Comparison of ENCODE assay signal across 9 cellular contexts in genomic region chr1:226310123-226310540, GRCh38. TPM values are rescaled to one million over a fixed set of nuclear protein-coding genes. Genes with fewer than 3 reads are reported as not detected.
A peak's percentile ranks its signal among the peaks of the same experiment; 100 is the strongest.
DNase-seq lines count a peak whose midpoint lies in the region; ATAC-seq and TF ChIP-seq lines count a peak whose summit lies in the region.
"Had no signal": no experiment of that assay in that cellular context is flagged by ENCODE, and none has a peak within 500 bp of the region (broad histone marks: within the 10 kb centered on the region; RNA-seq: fewer than 3 reads in every experiment).

No MANE protein-coding gene starts in this region.

- H3K9me3 Mint-ChIP-seq in activated CD8-positive, alpha-beta memory T cell treated with anti-CD3 and anti-CD28 coated beads, Interleukin-2, amount 10 ng/mL, durations not matched to agents 7 days and 5 days (ENCODE audit: low read depth): no peaks in the 10 kb centered on the region
- H3K9me3 Mint-ChIP-seq in glutamatergic neuron (ENCODE audit: unreplicated experiment): peaks cover 1% of the 10 kb centered on the region
- H3K9me3 Mint-ChIP-seq in stimulated activated naive B cell treated with anti-CD40 and anti-IgM and Interleukin-4, amounts not matched to agents 10 μg/mL and 1 μg/mL and 100 μg/mL, for 72 hours: no peaks in the 10 kb centered on the region

- 0 out of 2 replicates have a peak overlapping the region, but pooled peaks have one; percentile 87 for H3K27ac ChIP-seq in SJSA1

- peaks cover 16% of the 10 kb centered on the region for H3K4me1 ChIP-seq in SJSA1 (replicated peaks)

- H3K27me3 ChIP-seq in SJSA1 (replicated peaks): peaks cover 12% of the 10 kb centered on the region

- peaks cover 10% of the 10 kb centered on the region for H3K36me3 ChIP-seq in SJSA1

- peak overlapping the region; percentile 96 for H3K4me3 ChIP-seq in SJSA1

- no peak overlapping the region for H3K27ac Mint-ChIP-seq in activated CD8-positive, alpha-beta memory T cell treated with anti-CD3 and anti-CD28 coated beads, Interleukin-2, amount 10 ng/mL, durations not matched to agents 7 days and 5 days
- H3K27ac Mint-ChIP-seq in glutamatergic neuron (ENCODE audit: unreplicated experiment): peak overlapping the region; percentile 9
- no peak overlapping the region for H3K27ac Mint-ChIP-seq in stimulated activated naive B cell treated with anti-CD40 and anti-IgM and Interleukin-4, amounts not matched to agents 10 μg/mL and 1 μg/mL and 100 μg/mL, for 72 hours

- peaks cover 24% of the 10 kb centered on the region for H3K4me1 Mint-ChIP-seq in activated CD8-positive, alpha-beta memory T cell treated with anti-CD3 and anti-CD28 coated beads, Interleukin-2, amount 10 ng/mL, durations not matched to agents 7 days and 5 days
- peaks cover 10% of the 10 kb centered on the region for H3K4me1 Mint-ChIP-seq in glutamatergic neuron (ENCODE audit: low read depth, unreplicated experiment)
- peaks cover 4 to 18% of the 10 kb centered on the region in 2 donors for H3K4me1 Mint-ChIP-seq in stimulated activated naive B cell treated with anti-CD40 and anti-IgM and Interleukin-4, amounts not matched to agents 10 μg/mL and 1 μg/mL and 100 μg/mL, for 72 hours

- peaks cover 2% of the 10 kb centered on the region for H3K36me3 Mint-ChIP-seq in activated CD8-positive, alpha-beta memory T cell treated with anti-CD3 and anti-CD28 coated beads, Interleukin-2, amount 10 ng/mL, durations not matched to agents 7 days and 5 days
- H3K36me3 Mint-ChIP-seq in glutamatergic neuron (ENCODE audit: unreplicated experiment): no peaks in the 10 kb centered on the region
- no peaks in the 10 kb centered on the region for H3K36me3 Mint-ChIP-seq in stimulated activated naive B cell treated with anti-CD40 and anti-IgM and Interleukin-4, amounts not matched to agents 10 μg/mL and 1 μg/mL and 100 μg/mL, for 72 hours

- H3K27me3 Mint-ChIP-seq in activated CD8-positive, alpha-beta memory T cell treated with anti-CD3 and anti-CD28 coated beads, Interleukin-2, amount 10 ng/mL, durations not matched to agents 7 days and 5 days: peaks cover 28% of the 10 kb centered on the region
- no peaks in the 10 kb centered on the region for H3K27me3 Mint-ChIP-seq in glutamatergic neuron (ENCODE audit: unreplicated experiment)
- peaks cover 13 to 15% of the 10 kb centered on the region in 2 donors for H3K27me3 Mint-ChIP-seq in stimulated activated naive B cell treated with anti-CD40 and anti-IgM and Interleukin-4, amounts not matched to agents 10 μg/mL and 1 μg/mL and 100 μg/mL, for 72 hours

- DNase-seq in activated CD8-positive, alpha-beta memory T cell treated with anti-CD3 and anti-CD28 coated beads, Interleukin-2, amount 10 ng/mL, durations not matched to agents 7 days and 5 days: no peak
- DNase-seq in activated CD8-positive, alpha-beta memory T cell treated with anti-CD3 and anti-CD28 coated beads, Interleukin-2, amount 50 U/mL, for 48 hours: no peak
- DNase-seq in SJSA1 (ENCODE audit: low read depth in 1 of 2, low spot score in 2 of 2): no peak
- DNase-seq in glutamatergic neuron: no peak
- no peak for DNase-seq in stimulated activated naive B cell treated with anti-CD40 and anti-IgM and Interleukin-4, amounts not matched to agents 10 μg/mL and 1 μg/mL and 100 μg/mL, for 72 hours
- no peak for DNase-seq in 8988T
- DNase-seq in NCI-H2107 treated with DMSO at 0.1 percent for 48 hours (lab: John Stamatoyannopoulos, UW; ENCODE audit: unreplicated experiment): no peak
- no peak for DNase-seq in activated gamma-delta T cell treated with Interleukin-2 at 50 U/mL for 16 hours
- DNase-seq: COR-L47 had no signal

- peak overlapping the region; percentile 88 for H3K4me3 Mint-ChIP-seq in activated CD8-positive, alpha-beta memory T cell treated with anti-CD3 and anti-CD28 coated beads, Interleukin-2, amount 10 ng/mL, durations not matched to agents 7 days and 5 days
- H3K4me3 Mint-ChIP-seq in glutamatergic neuron (ENCODE audit: unreplicated experiment): peak overlapping the region; percentile 79
- H3K4me3 Mint-ChIP-seq in stimulated activated naive B cell treated with anti-CD40 and anti-IgM and Interleukin-4, amounts not matched to agents 10 μg/mL and 1 μg/mL and 100 μg/mL, for 72 hours: peak overlapping the region; percentile 80 to 92

- no peak for ATAC-seq in activated CD8-positive, alpha-beta memory T cell treated with anti-CD3 and anti-CD28 coated beads, Interleukin-2, amount 10 ng/mL, durations not matched to agents 7 days and 5 days
- no peak for ATAC-seq in stimulated activated naive B cell treated with anti-CD40 and anti-IgM and Interleukin-4, amounts not matched to agents 10 μg/mL and 1 μg/mL and 100 μg/mL, for 72 hours (replicated peaks)

- CTCF ChIA-PET in activated CD8-positive, alpha-beta memory T cell treated with anti-CD3 and anti-CD28 coated beads, Interleukin-2, amount 10 ng/mL, durations not matched to agents 7 days and 5 days (lab: Charles Lee): interaction anchor here (0.8 to 4.9 kb wide), 8 partner anchors 10 to 428 kb away, joined by 3 to 37 read pairs (median 6); partner anchors contain the start of gene PARP1

- H3K9me3 ChIP-seq in SJSA1 (replicated peaks): no peaks in the 10 kb centered on the region; the same call in 1 of the 2 replicates

- TF ChIP-seq CTCF in glutamatergic neuron (IDR thresholded peaks at IDR 0.05; ENCODE audit: partially characterized antibody, unreplicated experiment): no peak

RNA-seq across cellular contexts. Expression of gene LIN9, which starts 1.2 kb away (rescaled TPM):
- total RNA-seq in activated CD8-positive, alpha-beta memory T cell treated with anti-CD3 and anti-CD28 coated beads, Interleukin-2, amount 10 ng/mL, durations not matched to agents 7 days and 5 days: 10 to 100 TPM; 10.8 to 14.3 TPM
- total RNA-seq in SJSA1 (2014; rRNA removed; shearing (Covaris generic)): 12.1 and 17.7 TPM in 2 replicates
- 7.1 TPM for total RNA-seq in glutamatergic neuron (ENCODE audit: unreplicated experiment)
